ENCODE assay signal across 22 cellular contexts in the genomic region with DNA sequence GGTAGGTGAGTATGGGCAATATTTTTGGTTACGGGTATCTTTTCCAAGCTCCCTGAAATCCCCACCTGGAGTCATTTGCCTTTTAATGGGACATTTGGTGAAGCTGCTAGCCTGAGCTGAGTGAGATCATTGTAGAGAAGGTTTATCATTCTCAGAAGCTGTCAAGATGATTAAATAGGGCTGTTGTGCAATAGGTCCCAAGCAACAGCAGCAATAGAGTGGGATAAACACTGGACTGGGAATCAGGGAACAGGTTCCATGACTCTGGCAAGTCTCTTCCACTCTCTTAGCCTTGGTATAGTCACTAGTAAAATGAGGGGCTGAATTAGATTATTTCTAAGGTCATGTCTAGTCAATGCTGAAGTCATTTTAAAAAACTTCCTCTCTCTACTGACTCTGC. TPM values are rescaled to one million over a fixed set of nuclear protein-coding genes. Genes with fewer than 3 reads are reported as not detected.
DNase-seq lines count a peak whose midpoint lies in the region; ATAC-seq lines count a peak whose summit lies in the region.
"Had no signal": no experiment of that assay in that cellular context is flagged by ENCODE, and none has a peak within 500 bp of the region (broad histone marks: within the 10 kb centered on the region; RNA-seq: fewer than 3 reads in every experiment).

No MANE protein-coding gene starts in this region.

- in situ Hi-C loops in ACHN (cut with HindIII; ENCODE audit: low pct_ligation_motif_present, low pct_unique_long_range_greater_than_20kb, low sequenced_read_pairs), result no loop called here

- DNase-seq in ACHN, result peak; percentile 17
- peak; percentile 15 for DNase-seq in M059J (ENCODE audit: low read depth)
- DNase-seq in kidney tubule cell (ENCODE audit: low spot score), result peak; percentile 76
- DNase-seq in DMS79 treated with DMSO at 0.1 percent for 48 hours (lab: John Stamatoyannopoulos, UW), result no peak
- DNase-seq in occipital lobe (lab: John Stamatoyannopoulos, UW), result no peak
- DNase-seq in NCI-H2081 treated with DMSO at 0.1 percent for 48 hours (lab: John Stamatoyannopoulos, UW), result no peak
- DNase-seq: activated CD4-positive, alpha-beta T cell treated with anti-CD3 and anti-CD28 coated beads, Interleukin-2, amount 50 U/mL, for 1 hour; activated naive CD4-positive, alpha-beta T cell treated with anti-CD3 and anti-CD28 coated beads, Interleukin-2, amount 10 ng/mL, durations not matched to agents 7 days and 5 days; amniotic stem cell; central memory CD4-positive, alpha-beta T cell; dermis blood vessel endothelial cell; EL; immature natural killer cell; NCI-H1092; NCI-H187; NCI-H526 treated with DMSO at 0.1 percent for 48 hours; psoas muscle; stimulated activated CD4-positive, alpha-beta T cell treated with anti-CD3 and anti-CD28 coated beads, Interleukin-2, amount 100 ng/mL, for 24 hours; substantia nigra; T-helper 9 cell; upper lobe of left lung had no signal

- ATAC-seq in esophagus mucosa, result peak; percentile 83

RNA-seq across cellular contexts. Expression of gene FAM78B, which starts 30.3 kb away (rescaled TPM):
- total RNA-seq in M059J (2014; rRNA removed; shearing (Covaris generic)), result not detected in 2 replicates
- total RNA-seq in esophagus mucosa (0.88 TPM), occipital lobe (5.1 TPM)

Comparison
In these comparisons a context has a peak if more than half of its experiments do, and no peak if none do; other contexts are left out.
1. DNase-seq: peak in ACHN (single experiment), M059J (single experiment) and kidney tubule cell (single experiment); none in DMS79 treated with DMSO at 0.1 percent for 48 hours (single experiment), occipital lobe (single experiment) and NCI-H2081 treated with DMSO at 0.1 percent for 48 hours (single experiment).